ENCODE assay signal across 25 cellular contexts in genomic region chr1:194233069-194233468, GRCh38.
"Had no signal": no experiment of that assay in that cellular context is flagged by ENCODE, and none has a peak within 500 bp of the region (broad histone marks: within the 10 kb centered on the region; RNA-seq: fewer than 3 reads in every experiment).

No MANE protein-coding gene starts in this region.

- H3K9me3 Mint-ChIP-seq: activated CD4-positive, alpha-beta memory T cell treated with anti-CD3 and anti-CD28 coated beads, Interleukin-2, amount 10 ng/mL, durations not matched to agents 7 days and 5 days; activated naive CD4-positive, alpha-beta T cell treated with anti-CD3 and anti-CD28 coated beads for 36 hours; activated naive CD8-positive, alpha-beta T cell treated with anti-CD3 and anti-CD28 coated beads, Interleukin-2, amount 10 ng/mL, durations not matched to agents 7 days and 5 days; activated T-cell treated with anti-CD3 and anti-CD28 coated beads, Interleukin-2, amount 50 U/mL, for 72 hours; type B pancreatic cell had no signal

- DNase-seq: activated CD4-positive, alpha-beta memory T cell treated with anti-CD3 and anti-CD28 coated beads, Interleukin-2, amount 10 ng/mL, durations not matched to agents 7 days and 5 days; activated CD4-positive, alpha-beta T cell treated with anti-CD3 and anti-CD28 coated beads, Interleukin-2, amount 10 ng/mL, durations not matched to agents 24 days and 14 days; activated effector memory CD4-positive, alpha-beta T cell treated with Interleukin-2 at 50 U/mL for 16 hours; activated naive CD4-positive, alpha-beta T cell treated with anti-CD3 and anti-CD28 coated beads for 36 hours; activated naive CD8-positive, alpha-beta T cell treated with anti-CD3 and anti-CD28 coated beads, Interleukin-2, amount 10 ng/mL, durations not matched to agents 7 days and 5 days; activated T-cell treated with anti-CD3 and anti-CD28 coated beads, Interleukin-2, amount 50 U/mL, for 72 hours; caudate nucleus; dermis blood vessel endothelial cell; effector CD8-positive, alpha-beta T cell; glutamatergic neuron; immature natural killer cell; kidney glomerular epithelial cell; left ventricle myocardium superior; mammary epithelial cell; midbrain; natural killer cell; spleen; stimulated activated CD4-positive, alpha-beta T cell treated with anti-CD3 and anti-CD28 coated beads, Interleukin-4, amount 100 ng/mL, for 24 hours; stimulated activated naive CD4-positive, alpha-beta T cell treated with Interleukin-2 at 50 U/mL for 16 hours; T-helper 17 cell had no signal

- H3K27ac ChIP-seq: hepatocyte, spleen, thoracic aorta had no signal

- H3K27ac Mint-ChIP-seq: activated CD4-positive, alpha-beta memory T cell treated with anti-CD3 and anti-CD28 coated beads, Interleukin-2, amount 10 ng/mL, durations not matched to agents 7 days and 5 days; activated CD4-positive, alpha-beta T cell treated with anti-CD3 and anti-CD28 coated beads, Interleukin-2, amount 10 ng/mL, durations not matched to agents 24 days and 14 days; activated naive CD4-positive, alpha-beta T cell treated with anti-CD3 and anti-CD28 coated beads for 36 hours; activated naive CD8-positive, alpha-beta T cell treated with anti-CD3 and anti-CD28 coated beads, Interleukin-2, amount 10 ng/mL, durations not matched to agents 7 days and 5 days; activated T-cell treated with anti-CD3 and anti-CD28 coated beads, Interleukin-2, amount 50 U/mL, for 72 hours; immature natural killer cell; natural killer cell; progenitor cell of endocrine pancreas; T-helper 17 cell; type B pancreatic cell had no signal

- H3K4me1 Mint-ChIP-seq: activated CD4-positive, alpha-beta memory T cell treated with anti-CD3 and anti-CD28 coated beads, Interleukin-2, amount 10 ng/mL, durations not matched to agents 7 days and 5 days; activated CD4-positive, alpha-beta T cell treated with anti-CD3 and anti-CD28 coated beads, Interleukin-2, amount 10 ng/mL, durations not matched to agents 24 days and 14 days; activated naive CD8-positive, alpha-beta T cell treated with anti-CD3 and anti-CD28 coated beads, Interleukin-2, amount 10 ng/mL, durations not matched to agents 7 days and 5 days; immature natural killer cell; natural killer cell had no signal

- H3K4me3 Mint-ChIP-seq: activated CD4-positive, alpha-beta memory T cell treated with anti-CD3 and anti-CD28 coated beads, Interleukin-2, amount 10 ng/mL, durations not matched to agents 7 days and 5 days; activated CD4-positive, alpha-beta T cell treated with anti-CD3 and anti-CD28 coated beads, Interleukin-2, amount 10 ng/mL, durations not matched to agents 24 days and 14 days; activated naive CD4-positive, alpha-beta T cell treated with anti-CD3 and anti-CD28 coated beads for 36 hours; activated naive CD8-positive, alpha-beta T cell treated with anti-CD3 and anti-CD28 coated beads, Interleukin-2, amount 10 ng/mL, durations not matched to agents 7 days and 5 days; activated T-cell treated with anti-CD3 and anti-CD28 coated beads, Interleukin-2, amount 50 U/mL, for 72 hours; immature natural killer cell; natural killer cell; type B pancreatic cell had no signal

- H3K79me2 ChIP-seq: hepatocyte had no signal

- H3K27me3 ChIP-seq: hepatocyte had no signal

- H2AFZ ChIP-seq: hepatocyte had no signal

- H3K9me3 ChIP-seq: thoracic aorta had no signal

- H3K27me3 Mint-ChIP-seq: activated CD4-positive, alpha-beta memory T cell treated with anti-CD3 and anti-CD28 coated beads, Interleukin-2, amount 10 ng/mL, durations not matched to agents 7 days and 5 days; activated CD4-positive, alpha-beta T cell treated with anti-CD3 and anti-CD28 coated beads, Interleukin-2, amount 10 ng/mL, durations not matched to agents 24 days and 14 days; activated naive CD8-positive, alpha-beta T cell treated with anti-CD3 and anti-CD28 coated beads, Interleukin-2, amount 10 ng/mL, durations not matched to agents 7 days and 5 days; progenitor cell of endocrine pancreas; T-helper 17 cell; type B pancreatic cell had no signal

- H3K36me3 ChIP-seq: spleen, thoracic aorta had no signal

- H3K4me2 ChIP-seq: hepatocyte had no signal

- H3K4me3 ChIP-seq: hepatocyte, spleen, thoracic aorta had no signal

- H3K36me3 Mint-ChIP-seq: activated naive CD8-positive, alpha-beta T cell treated with anti-CD3 and anti-CD28 coated beads, Interleukin-2, amount 10 ng/mL, durations not matched to agents 7 days and 5 days; immature natural killer cell; natural killer cell; type B pancreatic cell had no signal

- ATAC-seq: activated T-cell treated with anti-CD3 and anti-CD28 coated beads, Interleukin-2, amount 50 U/mL, for 72 hours; esophagus mucosa; left ventricle myocardium superior; natural killer cell; T-helper 17 cell had no signal

- H3K4me1 ChIP-seq: spleen had no signal
